ENCODE assay signal across 8 cellular contexts in the genomic region with DNA sequence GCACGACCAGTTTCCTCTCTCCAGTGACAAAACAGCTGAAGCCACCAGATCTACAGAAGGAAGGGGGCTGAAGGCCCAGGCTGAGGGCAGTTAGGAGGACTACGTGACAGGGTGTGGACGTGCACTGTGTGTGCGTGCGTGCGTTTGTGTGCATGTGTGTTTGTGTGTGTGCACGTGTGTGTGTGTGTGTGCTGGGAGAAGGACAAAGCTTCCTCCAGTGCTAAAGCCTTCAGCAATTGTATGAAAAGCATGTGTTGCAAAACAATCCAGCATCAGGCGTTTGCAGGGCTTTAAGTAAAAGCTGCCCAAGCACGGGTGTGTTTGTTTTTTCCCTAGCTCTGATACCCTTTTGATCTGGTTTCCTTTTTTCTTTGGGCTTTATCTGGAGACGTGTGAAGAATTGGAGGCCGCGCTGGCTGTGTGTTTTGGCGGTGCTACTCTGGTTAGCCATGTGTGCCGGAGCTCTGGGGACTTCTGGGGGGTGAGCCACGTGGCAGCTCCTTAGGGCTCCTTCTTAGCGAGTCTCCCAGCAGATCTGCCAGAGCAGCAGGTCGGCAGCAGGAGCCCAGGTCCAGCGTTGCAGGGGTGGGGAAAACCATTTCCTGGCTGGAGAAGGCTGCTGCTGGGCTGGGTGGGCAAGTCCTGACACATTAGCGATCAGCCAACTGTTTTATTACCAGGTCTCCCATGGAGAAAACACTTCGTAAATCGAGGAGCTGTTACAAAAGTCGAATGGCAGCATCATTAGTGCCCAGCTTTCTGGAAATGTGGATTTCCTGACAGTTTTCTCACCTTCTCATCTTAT.
DNase-seq lines count a peak whose midpoint lies in the region; ATAC-seq and TF ChIP-seq lines count a peak whose summit lies in the region.

No MANE protein-coding gene starts in this region.

- POLR2A ChIA-PET in IMR-90 (lab: Charles Lee; ENCODE audit: unreplicated experiment), result no interaction called here
- POLR2A ChIA-PET in naive thymus-derived CD4-positive, alpha-beta T cell (lab: Charles Lee), result no interaction called here

- no peak for TF ChIP-seq POLR2A in IMR-90 (IDR thresholded peaks at IDR 0.05; ENCODE audit: low read depth, low read length)

- no peaks in the 10 kb centered on the region for H3K27me3 ChIP-seq in IMR-90 (ENCODE audit: control insufficient read depth, insufficient read depth, low read length)
- no peaks in the 10 kb centered on the region for H3K27me3 ChIP-seq in naive thymus-derived CD4-positive, alpha-beta T cell (ENCODE audit: control insufficient read depth in 2 of 2, insufficient read depth in 2 of 2, low read length in 2 of 2)

- H3K9me3 ChIP-seq in IMR-90 (ENCODE audit: control insufficient read depth, insufficient read depth, low read length), result no peaks in the 10 kb centered on the region
- no peaks in the 10 kb centered on the region for H3K9me3 ChIP-seq in naive thymus-derived CD4-positive, alpha-beta T cell (ENCODE audit: control insufficient read depth in 2 of 3, low read length in 3 of 3)

- no peaks in the 10 kb centered on the region for H4K20me1 ChIP-seq in IMR-90 (ENCODE audit: insufficient read depth, low read length)

- peak overlapping the region; percentile 97; the same call in 2 of the 3 replicates for H2BK15ac ChIP-seq in IMR-90 (ENCODE audit: low read depth, low read length)

- peak overlapping the region; percentile 90 for H3K23ac ChIP-seq in IMR-90 (ENCODE audit: low read depth, low read length)

- peaks cover 47 to 88% of the 10 kb centered on the region in 2 experiments for H3K79me1 ChIP-seq in IMR-90 (ENCODE audit: low read depth in 1 of 2, low read length in 2 of 2)

- peak overlapping the region; percentile 43 for H3K4me2 ChIP-seq in IMR-90 (ENCODE audit: low read depth, low read length)

- H2BK120ac ChIP-seq in IMR-90 (ENCODE audit: low read depth, low read length), result peak overlapping the region; percentile 100

- H3K4me3 ChIP-seq in IMR-90 (ENCODE audit: insufficient read depth, low read depth, low read length) (no peak overlapping the region), fibroblast of villous mesenchyme (ENCODE audit: low read depth, low read length) (no peak overlapping the region), skin epidermis (no peak overlapping the region)
- no peak overlapping the region for H3K4me3 ChIP-seq in naive thymus-derived CD4-positive, alpha-beta T cell (ENCODE audit: low read length)

- H3K36me3 ChIP-seq in IMR-90 (ENCODE audit: control insufficient read depth, insufficient read depth, low read length), result peaks cover 8% of the 10 kb centered on the region
- H3K36me3 ChIP-seq in naive thymus-derived CD4-positive, alpha-beta T cell (ENCODE audit: control insufficient read depth in 2 of 3, insufficient read depth in 3 of 3, low read length in 3 of 3), result no peaks in the 10 kb centered on the region

- WGBS in IMR-90 (ENCODE audit: extremely low coverage in 2 of 2, insufficient read length in 1 of 2), 2 experiments, result 51% methylated on average over 8 of the region's 22 CpGs; no CpG with 5 or more reads in 1 of the 2 experiments

- CTCF ChIA-PET in IMR-90 (lab: Yijun Ruan, JAX), result interaction anchor here (1.6 kb wide), 1 partner anchor 29 kb away, joined by 4 read pairs; no protein-coding TSS in a partner anchor
- CTCF ChIA-PET in naive thymus-derived CD4-positive, alpha-beta T cell (lab: Charles Lee), result no interaction called here

- H3K4me3 Mint-ChIP-seq in naive thymus-derived CD4-positive, alpha-beta T cell, result no peak overlapping the region
- H3K4me3 Mint-ChIP-seq in T-helper 2 cell treated with Interferon-gamma antibody and Interleukin-4, amounts not matched to agents 5 μg/mL and 100 μg/mL, for 36 hours, result no peak overlapping the region

- H3K4me1 Mint-ChIP-seq in naive thymus-derived CD4-positive, alpha-beta T cell, result peaks cover 0 to 23% (median 6%) of the 10 kb centered on the region in 7 donors
- H3K4me1 Mint-ChIP-seq in T-helper 2 cell treated with Interferon-gamma antibody and Interleukin-4, amounts not matched to agents 5 μg/mL and 100 μg/mL, for 36 hours (ENCODE audit: low read depth), result peaks cover 24% of the 10 kb centered on the region

- peak overlapping the region; percentile 43 for H3K9ac ChIP-seq in IMR-90 (ENCODE audit: low read depth, low read length)

- H4K5ac ChIP-seq in IMR-90 (ENCODE audit: low read depth, low read length), result peak overlapping the region; percentile 95

- H2BK5ac ChIP-seq in IMR-90 (ENCODE audit: low read depth, low read length, poor library complexity, severe bottlenecking), result peak overlapping the region; percentile 99

- H3K27ac ChIP-seq in IMR-90 (ENCODE audit: insufficient read depth, low read length) (peak overlapping the region; percentile 94), VCaP (peak overlapping the region; percentile 44), skin epidermis (peak overlapping the region in 17 of 21 experiments; percentile 5 to 92 (median 67))
- no peak overlapping the region for H3K27ac ChIP-seq in naive thymus-derived CD4-positive, alpha-beta T cell (ENCODE audit: low read depth, low read length)

- H3K36me3 Mint-ChIP-seq in naive thymus-derived CD4-positive, alpha-beta T cell, result no peaks in the 10 kb centered on the region
- H3K36me3 Mint-ChIP-seq in T-helper 2 cell treated with Interferon-gamma antibody and Interleukin-4, amounts not matched to agents 5 μg/mL and 100 μg/mL, for 36 hours (ENCODE audit: low read depth), result peaks cover 9% of the 10 kb centered on the region

- no peaks in the 10 kb centered on the region for H3K27me3 Mint-ChIP-seq in naive thymus-derived CD4-positive, alpha-beta T cell
- H3K27me3 Mint-ChIP-seq in T-helper 2 cell treated with Interferon-gamma antibody and Interleukin-4, amounts not matched to agents 5 μg/mL and 100 μg/mL, for 36 hours (ENCODE audit: low read depth), result no peaks in the 10 kb centered on the region

- peak overlapping the region; percentile 91 for H2BK20ac ChIP-seq in IMR-90 (ENCODE audit: low read depth, low read length)

- no TSS peak for BruUV-seq in IMR-90 (replicated peaks; lab: Mats Ljungman, UMichigan)

- peaks cover 48% of the 10 kb centered on the region for H3K9me1 ChIP-seq in IMR-90 (ENCODE audit: insufficient read depth, low read length)

- H2AFZ ChIP-seq in IMR-90 (replicated peaks; ENCODE audit: low read length, poor library complexity), result peak overlapping the region; percentile 41

- peak overlapping the region; percentile 99 for H4K91ac ChIP-seq in IMR-90 (ENCODE audit: insufficient read depth, low read depth, low read length)

- ATAC-seq in IMR-90 (ENCODE audit: low read depth) (no peak), GM19351 (IDR thresholded peaks at IDR 0.05; ENCODE audit: unreplicated experiment) (no peak)
- no peak for ATAC-seq in naive thymus-derived CD4-positive, alpha-beta T cell

- H3K4ac ChIP-seq in IMR-90 (ENCODE audit: low read depth, low read length), result peak overlapping the region; percentile 97

- no peak for TF ChIP-seq RAD21 in IMR-90 (IDR thresholded peaks at IDR 0.05; ENCODE audit: low read length)

- H3K18ac ChIP-seq in IMR-90 (ENCODE audit: low read depth, low read length), result peak overlapping the region; percentile 98

- H4K8ac ChIP-seq in IMR-90 (ENCODE audit: low read depth in 2 of 2, low read length in 2 of 2), result peak overlapping the region; percentile 70 to 99; a peak in 3 of 4 replicates

- H3K56ac ChIP-seq in IMR-90 (ENCODE audit: extremely low read depth, insufficient read depth, low read length), result peak overlapping the region; percentile 70

- DNase-seq in IMR-90, result no peak
- peak; percentile 64 for DNase-seq in fibroblast of villous mesenchyme (ENCODE audit: low read depth)
- no peak for DNase-seq in naive thymus-derived CD4-positive, alpha-beta T cell
- no peak for DNase-seq in activated effector memory CD4-positive, alpha-beta T cell treated with anti-CD3 and anti-CD28 coated beads, Interleukin-2, amount 50 U/mL, for 16 hours
- DNase-seq in T-helper 2 cell treated with Interferon-gamma antibody and Interleukin-4, amounts not matched to agents 5 μg/mL and 100 μg/mL, for 36 hours (ENCODE audit: low spot score), result no peak

- peaks cover 55% of the 10 kb centered on the region for H3K4me1 ChIP-seq in IMR-90 (ENCODE audit: control insufficient read depth, insufficient read depth, low read length)
- H3K4me1 ChIP-seq in naive thymus-derived CD4-positive, alpha-beta T cell (ENCODE audit: control insufficient read depth in 2 of 2, insufficient read depth in 2 of 2, low read length in 2 of 2), result no peaks in the 10 kb centered on the region

- H3K9me3 Mint-ChIP-seq in naive thymus-derived CD4-positive, alpha-beta T cell, result no peaks in the 10 kb centered on the region
- no peaks in the 10 kb centered on the region for H3K9me3 Mint-ChIP-seq in T-helper 2 cell treated with Interferon-gamma antibody and Interleukin-4, amounts not matched to agents 5 μg/mL and 100 μg/mL, for 36 hours

- H2AK5ac ChIP-seq in IMR-90 (ENCODE audit: low read depth, low read length), result peak overlapping the region; percentile 100

- peak overlapping the region; percentile 73 for H2AK9ac ChIP-seq in IMR-90 (replicated peaks; ENCODE audit: low read depth, low read length, poor library complexity)

- peak overlapping the region; percentile 96 for H3K14ac ChIP-seq in IMR-90 (replicated peaks; ENCODE audit: low read depth, low read length)

- dilution Hi-C loops in IMR-90 (cut with HindIII; ENCODE audit: low sequenced_read_pairs, unreplicated experiment), result no loop called here

- TF ChIP-seq CTCF in IMR-90 (conservative IDR thresholded peaks at IDR 0.05; ENCODE audit: low read depth, low read length) (no peak), VCaP (conservative IDR thresholded peaks at IDR 0.05) (no peak), fibroblast of villous mesenchyme (IDR thresholded peaks at IDR 0.05; ENCODE audit: insufficient read depth, low read depth, low read length) (no peak)

- intact Hi-C loops in IMR-90 (cut with micrococcal nuclease), result no loop called here
- intact Hi-C loops in naive thymus-derived CD4-positive, alpha-beta T cell (cut with micrococcal nuclease), result no loop called here

- H3K27ac Mint-ChIP-seq in naive thymus-derived CD4-positive, alpha-beta T cell, result peak overlapping the region in 1 of 9 donors; percentile 40
- no peak overlapping the region for H3K27ac Mint-ChIP-seq in T-helper 2 cell treated with Interferon-gamma antibody and Interleukin-4, amounts not matched to agents 5 μg/mL and 100 μg/mL, for 36 hours

- in situ Hi-C loops in IMR-90 (cut with MboI; ENCODE audit: low sequenced_read_pairs), result no loop called here

TF ChIP-seq in IMR-90, 13 proteins besides CTCF, POLR2A, EP300 and RAD21 (continues in another document):
- TF ChIP-seq RCOR1 (IDR thresholded peaks at IDR 0.05; ENCODE audit: insufficient replicate concordance, low read length) (no peak), RFX5 (IDR thresholded peaks at IDR 0.05; ENCODE audit: low read depth, low read length) (no peak), USF2 (IDR thresholded peaks at IDR 0.05; ENCODE audit: low read depth, low read length) (no peak), CEBPB (IDR thresholded peaks at IDR 0.05; ENCODE audit: low read depth, low read length) (no peak)
